10 cellular contexts compared by ENCODE assay signal in genomic region chr4:37628977-37629609, GRCh38. TPM values are rescaled to one million over a fixed set of nuclear protein-coding genes. Genes with fewer than 3 reads are reported as not detected.
DNase-seq lines count a peak whose midpoint lies in the region; ATAC-seq, FAIRE-seq and TF ChIP-seq lines count a peak whose summit lies in the region.
"Had no signal": no experiment of that assay in that cellular context is flagged by ENCODE, and none has a peak within 500 bp of the region (broad histone marks: within the 10 kb centered on the region; RNA-seq: fewer than 3 reads in every experiment).

No MANE protein-coding gene starts in this region.

- no peak for TF ChIP-seq CTCF in RWPE1 (conservative IDR thresholded peaks at IDR 0.05; ENCODE audit: low read depth)
- no peak for TF ChIP-seq CTCF in fibroblast of lung (conservative IDR thresholded peaks at IDR 0.05 in 1 of 2, IDR thresholded peaks at IDR 0.05 in 1 of 2; ENCODE audit: low read depth in 1 of 2, low read length in 2 of 2)
- TF ChIP-seq CTCF in OCI-LY7 (conservative IDR thresholded peaks at IDR 0.05; ENCODE audit: low read length) = no peak

- H4K20me1 ChIP-seq in fibroblast of lung (ENCODE audit: control insufficient read depth, extremely low read depth, insufficient read depth, low read length) = no peaks in the 10 kb centered on the region
- no peaks in the 10 kb centered on the region for H4K20me1 ChIP-seq in Karpas-422 (ENCODE audit: insufficient read depth, low read depth, low read length)
- no peaks in the 10 kb centered on the region for H4K20me1 ChIP-seq in OCI-LY7 (ENCODE audit: insufficient read depth, low read length)

- peak; percentile 50 for FAIRE-seq in GM12891 (lab: Jason Lieb, UNC)

- H3K4me3 ChIP-seq in fibroblast of lung (replicated peaks in 1 of 4; ENCODE audit: control extremely low read depth in 1 of 4, insufficient read depth in 1 of 4, low read depth in 3 of 4, low read length in 4 of 4) = no peak overlapping the region
- no peak overlapping the region for H3K4me3 ChIP-seq in Karpas-422 (ENCODE audit: low read length)
- H3K4me3 ChIP-seq in OCI-LY7 (ENCODE audit: low read depth, low read length, poor library complexity, severe bottlenecking) = no peak overlapping the region
- H3K4me3 ChIP-seq: prostate gland had no signal

- H3K36me3 ChIP-seq in fibroblast of lung (ENCODE audit: control insufficient read depth, insufficient read depth, low read length) = peaks cover 5% of the 10 kb centered on the region
- H3K36me3 ChIP-seq in Karpas-422 (ENCODE audit: insufficient read depth, low read length) = no peaks in the 10 kb centered on the region
- peaks cover 87% of the 10 kb centered on the region for H3K36me3 ChIP-seq in OCI-LY7 (ENCODE audit: insufficient read depth, low read length)
- H3K36me3 ChIP-seq: prostate gland had no signal

- DNase-seq in GM12891 (ENCODE audit: insufficient read length, low spot score) = no peak
- peak; percentile 64 for DNase-seq in RWPE1 (ENCODE audit: low spot score)
- peak; percentile 81 to 82 for DNase-seq in fibroblast of lung (ENCODE audit: low read depth in 2 of 2)
- DNase-seq in pulmonary artery endothelial cell (ENCODE audit: low read depth, low spot score) = peak; percentile 17
- no peak for DNase-seq in Karpas-422
- no peak for DNase-seq in OCI-LY7 (ENCODE audit: low spot score)
- DNase-seq in effector CD8-positive, alpha-beta T cell (lab: John Stamatoyannopoulos, UW) = no peak
- DNase-seq: SHP77 treated with DMSO at 0.1 percent for 48 hours had no signal

- CTCF ChIA-PET in RWPE1 (lab: Yijun Ruan, JAX) = no interaction called here
- CTCF ChIA-PET in OCI-LY7 (lab: Charles Lee; ENCODE audit: unreplicated experiment) = interaction anchor here (0.7 kb wide), 1 partner anchor 57 kb away, joined by 3 read pairs; the partner anchor contains the start of gene RELL1

- H3K9ac ChIP-seq in fibroblast of lung (ENCODE audit: insufficient read depth, low read length) = no peak overlapping the region
- H3K9ac ChIP-seq in Karpas-422 (ENCODE audit: low read length) = no peak overlapping the region

- intact Hi-C loops in OCI-LY7 (cut with micrococcal nuclease; ENCODE audit: unreplicated experiment) = no loop called here

- POLR2A ChIA-PET in RWPE1 (lab: Yijun Ruan, JAX; ENCODE audit: low non-redundant PET) (no interaction called here), OCI-LY7 (lab: Charles Lee) (interaction anchor here (0.9 kb wide), 1 partner anchor 58 kb away, joined by 3 read pairs; no protein-coding TSS in a partner anchor)

- H3K9me2 ChIP-seq in Karpas-422 (replicated peaks; ENCODE audit: insufficient read depth, low read length) = no peaks in the 10 kb centered on the region
- H3K9me2 ChIP-seq in OCI-LY7 (ENCODE audit: insufficient read depth, low read length) = no peaks in the 10 kb centered on the region

- H3K79me2 ChIP-seq in fibroblast of lung (ENCODE audit: control insufficient read depth, insufficient read depth, low read length) = no peaks in the 10 kb centered on the region
- no peaks in the 10 kb centered on the region for H3K79me2 ChIP-seq in Karpas-422 (ENCODE audit: low read length)
- no peaks in the 10 kb centered on the region for H3K79me2 ChIP-seq in OCI-LY7 (ENCODE audit: insufficient read depth, low read depth, low read length)

- no peak for ATAC-seq in HG03432 (IDR thresholded peaks at IDR 0.05; ENCODE audit: unreplicated experiment)

- no peak for TF ChIP-seq POLR2A in GM12891 (IDR thresholded peaks at IDR 0.05; ENCODE audit: low read depth, low read length)

- H3K4me1 ChIP-seq in fibroblast of lung (ENCODE audit: control insufficient read depth, extremely low read depth, insufficient read depth, low read length) = peaks cover 4% of the 10 kb centered on the region
- H3K4me1 ChIP-seq in Karpas-422 (ENCODE audit: low read length) = no peaks in the 10 kb centered on the region
- no peaks in the 10 kb centered on the region for H3K4me1 ChIP-seq in OCI-LY7 (ENCODE audit: insufficient read depth, low read length, poor library complexity, severe bottlenecking)
- H3K4me1 ChIP-seq: prostate gland had no signal

- H2AFZ ChIP-seq in fibroblast of lung (ENCODE audit: low read length) (no peak overlapping the region), Karpas-422 (ENCODE audit: low read length) (no peak overlapping the region), OCI-LY7 (ENCODE audit: low read length) (no peak overlapping the region)

- H3K27me3 ChIP-seq in fibroblast of lung (ENCODE audit: control insufficient read depth, insufficient read depth, low read length) (no peaks in the 10 kb centered on the region), Karpas-422 (ENCODE audit: low read length) (no peaks in the 10 kb centered on the region)

- H3K27ac ChIP-seq in RWPE1 (no peak overlapping the region), fibroblast of lung (ENCODE audit: insufficient read depth, low read length) (no peak overlapping the region), Karpas-422 (ENCODE audit: low read length) (no peak overlapping the region), OCI-LY7 (ENCODE audit: low read depth, low read length, poor library complexity, severe bottlenecking) (no peak overlapping the region)
- H3K27ac ChIP-seq: prostate gland had no signal

- H3K4me2 ChIP-seq in fibroblast of lung (ENCODE audit: extremely low read depth, insufficient read depth, low read length) = peak overlapping the region; percentile 23
- no peak overlapping the region for H3K4me2 ChIP-seq in Karpas-422 (ENCODE audit: low read depth, low read length, poor library complexity, severe bottlenecking)
- H3K4me2 ChIP-seq in OCI-LY7 (ENCODE audit: low read length) = no peak overlapping the region

- no TSS peak for BruUV-seq in OCI-LY7 (replicated peaks; lab: Mats Ljungman, UMichigan)

- no peaks in the 10 kb centered on the region for H3K9me3 ChIP-seq in fibroblast of lung (ENCODE audit: control insufficient read depth, insufficient read depth, low read depth, low read length)
- no peaks in the 10 kb centered on the region for H3K9me3 ChIP-seq in Karpas-422 (ENCODE audit: low read length)
- H3K9me3 ChIP-seq in OCI-LY7 (ENCODE audit: low read length) = no peaks in the 10 kb centered on the region
- H3K9me3 ChIP-seq: prostate gland had no signal

TF ChIP-seq in GM12891, 5 proteins besides CTCF, POLR2A, EP300 and RAD21:
- TF ChIP-seq TAF1 (IDR thresholded peaks at IDR 0.05; ENCODE audit: low read depth, low read length) (no peak), POU2F2 (IDR thresholded peaks at IDR 0.05; ENCODE audit: low read depth, low read length) (no peak), POLR2AphosphoS5 (IDR thresholded peaks at IDR 0.05; ENCODE audit: low read depth, low read length) (no peak), SPI1 (IDR thresholded peaks at IDR 0.05; ENCODE audit: low read depth, low read length) (no peak), PAX5 (IDR thresholded peaks at IDR 0.05; ENCODE audit: insufficient read depth, low read length, severe bottlenecking) (no peak)

RNA-seq across cellular contexts. Expression of gene RELL1, which starts 57.1 kb away (rescaled TPM):
- polyA plus RNA-seq in GM12891 (2012; ENCODE audit: low read depth, missing spikeins) = 1.3 TPM
- 65.0 and 71.0 TPM in 2 replicates for total RNA-seq in fibroblast of lung
- 14.3 and 16.1 TPM in 2 replicates for polyA plus RNA-seq in fibroblast of lung
- polyA plus RNA-seq in fibroblast of lung (2012) = 7.0 and 9.0 TPM in 2 replicates
- 12.2 and 21.0 TPM in 2 replicates for polyA minus RNA-seq in fibroblast of lung (ENCODE audit: low replicate concordance)
- 231 and 291 TPM in 2 replicates for total RNA-seq in pulmonary artery endothelial cell
- total RNA-seq in Karpas-422 (2014; rRNA removed; shearing (Covaris generic); ENCODE audit: low replicate concordance) = 0.60 and 1.0 TPM in 2 replicates
- 60.7 and 62.3 TPM in 2 replicates for total RNA-seq in OCI-LY7 (2014; rRNA removed; shearing (Covaris generic))
- total RNA-seq in OCI-LY7 (2022) = 51.6 and 53.5 TPM in 2 replicates

Comparison
In these comparisons a context has a peak if more than half of its experiments do, and no peak if none do; other contexts are left out.
1. DNase-seq: peak in RWPE1 (single experiment), fibroblast of lung (2 of 2) and pulmonary artery endothelial cell (single experiment); none in GM12891 (single experiment), Karpas-422 (single experiment), OCI-LY7 (single experiment) and effector CD8-positive, alpha-beta T cell (single experiment).
2. RNA of gene RELL1, which starts 57.1 kb away (total RNA-seq): 231 to 291 TPM in pulmonary artery endothelial cell, 65.0 to 71.0 TPM in fibroblast of lung and 51.6 to 62.3 TPM in OCI-LY7; 0.60 to 1.0 TPM in Karpas-422; every median in the first group is over 10 times any median in the second.